Comparison of ENCODE assay signal across 8 cellular contexts in the genomic region with DNA sequence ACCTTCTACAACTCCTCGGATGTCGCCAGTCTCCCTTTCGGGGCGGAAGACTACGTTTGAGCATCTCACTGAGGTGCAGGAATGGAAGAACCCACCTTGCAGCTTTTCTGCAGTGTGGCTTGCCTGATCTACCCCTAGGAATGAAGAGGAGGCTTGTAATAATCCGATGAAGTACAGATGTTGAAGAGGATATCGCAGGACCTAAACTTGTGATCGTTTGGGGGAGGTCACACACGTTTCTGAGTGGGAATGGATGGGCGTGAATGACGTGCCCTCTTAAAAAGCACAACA. TPM values are rescaled to one million over a fixed set of nuclear protein-coding genes. Genes with fewer than 3 reads are reported as not detected.
A peak's percentile ranks its signal among the peaks of the same experiment; 100 is the strongest.
DNase-seq lines count a peak whose midpoint lies in the region; ATAC-seq and TF ChIP-seq lines count a peak whose summit lies in the region.

No MANE protein-coding gene starts in this region.

- no peaks in the 10 kb centered on the region for H3K27me3 ChIP-seq in GM06990 (replicated peaks; ENCODE audit: control insufficient read depth, insufficient read depth, low read length)
- no peaks in the 10 kb centered on the region for H3K27me3 ChIP-seq in testis

- peak overlapping the region; percentile 96 to 99 for H3K27ac ChIP-seq in testis

- no peak for DNase-seq in GM06990 (ENCODE audit: extremely low read depth, insufficient read length)
- no peak for DNase-seq in activated naive CD4-positive, alpha-beta T cell treated with anti-CD3 and anti-CD28 coated beads, Interleukin-2, amount 50 U/mL, for 72 hours (ENCODE audit: low spot score in 2 of 2)
- peak; percentile 54 for DNase-seq in inferior parietal cortex (ENCODE audit: extremely low spot score)
- DNase-seq in testis, result no peak
- no peak for DNase-seq in H4 (ENCODE audit: low spot score)
- DNase-seq in stimulated activated CD4-positive, alpha-beta T cell treated with anti-CD3 and anti-CD28 coated beads, Interleukin-4, amount 100 ng/mL, for 1 hour, result no peak
- no peak for DNase-seq in NCI-H1930 (lab: John Stamatoyannopoulos, UW)

- ATAC-seq in HG03135 (IDR thresholded peaks at IDR 0.05; ENCODE audit: unreplicated experiment), result peak; percentile 11
- peak; percentile 8 to 13 for ATAC-seq in activated naive CD4-positive, alpha-beta T cell treated with anti-CD3 and anti-CD28 coated beads, Interleukin-2, amount 50 U/mL, for 72 hours

- intact Hi-C loops in testis (cut with DNase I; ENCODE audit: low total_unique reads), result no loop called here

- H3K4me3 ChIP-seq in GM06990 (replicated peaks; ENCODE audit: low read depth, low read length) (peak overlapping the region; percentile 90), testis (peak overlapping the region; percentile 89 to 90)

- no peaks in the 10 kb centered on the region for H3K9me3 Mint-ChIP-seq in activated naive CD4-positive, alpha-beta T cell treated with anti-CD3 and anti-CD28 coated beads, Interleukin-2, amount 50 U/mL, for 72 hours

- TF ChIP-seq POLR2A in testis (IDR thresholded peaks at IDR 0.05), result no peak

- H3K36me3 ChIP-seq in GM06990 (ENCODE audit: control insufficient read depth, insufficient read depth, low read length), result no peaks in the 10 kb centered on the region
- no peaks in the 10 kb centered on the region for H3K36me3 ChIP-seq in testis (ENCODE audit: low read depth, missing control alignments)

- TF ChIP-seq CTCF in GM06990 (IDR thresholded peaks at IDR 0.05; ENCODE audit: insufficient read depth, low read length, poor library complexity, severe bottlenecking), result no peak
- no peak for TF ChIP-seq CTCF in testis (IDR thresholded peaks at IDR 0.05)

- no peaks in the 10 kb centered on the region for H3K9me3 ChIP-seq in testis

- 0% methylated on average over 11 of the region's 11 CpGs for WGBS in testis, 2 donors

- H3K4me1 ChIP-seq in testis, result peaks cover 35% of the 10 kb centered on the region

- H3K36me3 Mint-ChIP-seq in activated naive CD4-positive, alpha-beta T cell treated with anti-CD3 and anti-CD28 coated beads, Interleukin-2, amount 50 U/mL, for 72 hours, result peaks cover 6 to 16% of the 10 kb centered on the region in 2 donors

- H3K27ac Mint-ChIP-seq in activated naive CD4-positive, alpha-beta T cell treated with anti-CD3 and anti-CD28 coated beads, Interleukin-2, amount 50 U/mL, for 72 hours, result peak overlapping the region; percentile 83 to 93

RNA-seq across cellular contexts. Expression of a gene that starts 0.5 kb away (rescaled TPM):
- total RNA-seq in activated naive CD4-positive, alpha-beta T cell treated with anti-CD3 and anti-CD28 coated beads, Interleukin-2, amount 50 U/mL, for 72 hours, result 10 to 100 TPM; 17.8 to 18.4 TPM
- 10 to 100 TPM; 64.3 to 69.5 TPM for total RNA-seq in testis
- 15.0 TPM for polyA plus RNA-seq in testis (ENCODE audit: insufficient read depth, low read depth, low replicate concordance)
- total RNA-seq in H4 (2014; rRNA removed; shearing (Covaris generic)), result 12.7 and 16.0 TPM in 2 replicates
